In the genomic region with DNA sequence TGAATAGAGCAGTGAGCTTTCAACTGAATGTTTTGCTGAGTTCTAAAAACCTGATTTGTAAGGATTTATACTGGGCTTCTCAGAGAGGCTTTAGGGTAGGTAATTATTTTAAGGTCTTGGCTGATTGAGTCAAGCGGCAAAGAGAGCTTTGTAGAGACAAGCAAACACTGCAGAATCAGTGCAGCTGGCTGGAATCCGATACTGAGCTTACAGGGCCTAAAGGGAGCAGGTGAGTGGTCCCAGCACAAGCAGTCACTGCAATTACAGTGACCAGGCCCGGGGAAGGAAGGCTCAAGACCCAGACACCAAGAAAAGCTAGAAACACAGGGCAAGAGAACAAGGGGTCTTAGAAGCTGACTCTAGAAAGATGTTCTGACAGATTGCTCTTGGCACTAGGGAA, we compare ENCODE assay signal across 13 cellular contexts. TPM values are rescaled to one million over a fixed set of nuclear protein-coding genes. Genes with fewer than 3 reads are reported as not detected.
"Had no signal": no experiment of that assay in that cellular context is flagged by ENCODE, and none has a peak within 500 bp of the region (broad histone marks: within the 10 kb centered on the region; RNA-seq: fewer than 3 reads in every experiment).

No MANE protein-coding gene starts in this region.

- DNase-seq: activated CD4-positive, alpha-beta memory T cell treated with anti-CD3 and anti-CD28 coated beads, Interleukin-2, amount 10 ng/mL, durations not matched to agents 7 days and 5 days; activated gamma-delta T cell treated with Interleukin-2 at 50 U/mL for 16 hours; activated naive CD8-positive, alpha-beta T cell treated with anti-CD3 and anti-CD28 coated beads for 36 hours; activated T-cell treated with anti-CD3 and anti-CD28 coated beads, Interleukin-2, amount 50 U/mL, for 72 hours; hippocampal formation; natural killer cell; pancreas; stimulated activated CD4-positive, alpha-beta T cell treated with anti-CD3 and anti-CD28 coated beads, Interleukin-4, amount 100 ng/mL, for 1 hour; stimulated activated CD8-positive, alpha-beta memory T cell treated with anti-CD3 and anti-CD28 coated beads, Interleukin-4, amount 100 ng/mL, for 48 hours; stimulated activated naive CD8-positive, alpha-beta T cell treated with anti-CD3 and anti-CD28 coated beads, Interleukin-15, Interleukin-2, amounts not matched to agents 100 U/mL and 50 U/mL, for 24 hours; T-helper 9 cell had no signal

- H3K9me3 Mint-ChIP-seq: activated CD4-positive, alpha-beta memory T cell treated with anti-CD3 and anti-CD28 coated beads, Interleukin-2, amount 10 ng/mL, durations not matched to agents 7 days and 5 days; activated naive CD8-positive, alpha-beta T cell treated with anti-CD3 and anti-CD28 coated beads for 36 hours; activated T-cell treated with anti-CD3 and anti-CD28 coated beads, Interleukin-2, amount 50 U/mL, for 72 hours; natural killer cell had no signal

- ATAC-seq: natural killer cell; pancreas; stimulated activated naive CD8-positive, alpha-beta T cell treated with anti-CD3 and anti-CD28 coated beads, Interleukin-15, Interleukin-2, amounts not matched to agents 100 U/mL and 50 U/mL, for 24 hours had no signal

- H3K27me3 ChIP-seq: breast epithelium had no signal

- H3K4me3 Mint-ChIP-seq: activated CD4-positive, alpha-beta memory T cell treated with anti-CD3 and anti-CD28 coated beads, Interleukin-2, amount 10 ng/mL, durations not matched to agents 7 days and 5 days; activated naive CD8-positive, alpha-beta T cell treated with anti-CD3 and anti-CD28 coated beads for 36 hours; activated T-cell treated with anti-CD3 and anti-CD28 coated beads, Interleukin-2, amount 50 U/mL, for 72 hours; natural killer cell had no signal

- H3K36me3 ChIP-seq: breast epithelium, pancreas had no signal

- H3K27me3 Mint-ChIP-seq: activated CD4-positive, alpha-beta memory T cell treated with anti-CD3 and anti-CD28 coated beads, Interleukin-2, amount 10 ng/mL, durations not matched to agents 7 days and 5 days had no signal

- H3K9me3 ChIP-seq: breast epithelium, pancreas had no signal

- H3K4me1 ChIP-seq: breast epithelium had no signal

- FAIRE-seq: pancreas had no signal

- H3K36me3 Mint-ChIP-seq: activated naive CD8-positive, alpha-beta T cell treated with anti-CD3 and anti-CD28 coated beads for 36 hours; natural killer cell had no signal

- H3K27ac ChIP-seq: breast epithelium, pancreas had no signal

- H3K4me3 ChIP-seq: breast epithelium, pancreas had no signal

- H3K27ac Mint-ChIP-seq: activated CD4-positive, alpha-beta memory T cell treated with anti-CD3 and anti-CD28 coated beads, Interleukin-2, amount 10 ng/mL, durations not matched to agents 7 days and 5 days; activated naive CD8-positive, alpha-beta T cell treated with anti-CD3 and anti-CD28 coated beads for 36 hours; activated T-cell treated with anti-CD3 and anti-CD28 coated beads, Interleukin-2, amount 50 U/mL, for 72 hours; natural killer cell had no signal

- H3K4me1 Mint-ChIP-seq: natural killer cell had no signal

RNA-seq across cellular contexts. Expression of a gene that starts 54.3 kb away (rescaled TPM):
- total RNA-seq: activated CD4-positive, alpha-beta memory T cell treated with anti-CD3 and anti-CD28 coated beads, Interleukin-2, amount 10 ng/mL, durations not matched to agents 7 days and 5 days; temporal lobe had no signal
